Comparison of ENCODE assay signal across 10 cellular contexts in the genomic region with DNA sequence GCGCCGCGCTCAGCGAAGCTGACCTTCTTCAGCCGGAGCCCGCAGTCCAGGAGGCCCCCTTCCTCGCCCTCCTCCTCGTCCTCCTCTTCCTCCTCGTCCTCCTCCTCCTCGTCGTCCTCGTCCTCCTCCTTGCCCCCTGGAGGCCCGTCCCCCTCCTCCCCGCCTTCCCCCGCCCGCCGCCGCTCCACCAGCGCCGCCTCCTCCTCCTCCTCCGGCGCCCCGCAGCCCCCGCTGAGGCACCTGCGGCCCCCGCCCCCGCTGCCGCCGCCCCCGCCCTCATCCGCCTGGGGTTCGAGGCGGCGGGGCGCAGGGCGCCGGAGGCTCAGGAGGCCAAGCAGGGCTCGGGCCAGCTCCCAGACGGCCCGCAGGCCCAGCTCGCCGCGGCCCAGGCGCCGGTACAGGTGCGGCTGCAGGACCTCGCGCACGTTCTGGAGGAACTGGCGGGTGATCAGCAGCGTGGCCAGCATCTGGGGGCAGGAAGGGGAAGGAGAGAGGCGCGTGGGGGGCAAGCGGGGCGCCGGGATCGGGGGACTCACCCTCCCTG. TPM values are rescaled to one million over a fixed set of nuclear protein-coding genes. Genes with fewer than 3 reads are reported as not detected.
A peak's percentile ranks its signal among the peaks of the same experiment; 100 is the strongest.
DNase-seq lines count a peak whose midpoint lies in the region; ATAC-seq, FAIRE-seq and TF ChIP-seq lines count a peak whose summit lies in the region.
"Had no signal": no experiment of that assay in that cellular context is flagged by ENCODE, and none has a peak within 500 bp of the region (broad histone marks: within the 10 kb centered on the region; RNA-seq: fewer than 3 reads in every experiment).

No MANE protein-coding gene starts in this region.

- POLR2A ChIA-PET in HepG2 (lab: Yijun Ruan, JAX) = no interaction called here

- H4K20me1 ChIP-seq in HepG2 (ENCODE audit: insufficient read depth, low read length) = no peaks in the 10 kb centered on the region

- TF ChIP-seq EP300 in HepG2 (IDR thresholded peaks at IDR 0.05; ENCODE audit: low read depth in 2 of 2, low read length in 2 of 2) = no peak
- no peak for TF ChIP-seq EP300 in HepG2 (CRISPR knock-in tag; IDR thresholded peaks at IDR 0.05; ENCODE audit: borderline replicate concordance)

- H3K27me3 Mint-ChIP-seq in type B pancreatic cell = peaks cover 10% of the 10 kb centered on the region

- FAIRE-seq in HepG2 (lab: Jason Lieb, UNC) = no peak
- FAIRE-seq: endometrium had no signal

- H3K9me3 ChIP-seq in right lobe of liver = no peaks in the 10 kb centered on the region
- no peaks in the 10 kb centered on the region for H3K9me3 ChIP-seq in HepG2 (ENCODE audit: low read length)
- H3K9me3 ChIP-seq: SJCRH30 had no signal

- ATAC-seq in right lobe of liver = no peak
- no peak for ATAC-seq in HepG2
- peak; percentile 13 to 14 for ATAC-seq in activated naive CD4-positive, alpha-beta T cell treated with anti-CD3 and anti-CD28 coated beads, Interleukin-2, amount 50 U/mL, for 72 hours
- no peak for ATAC-seq in GM21423 (IDR thresholded peaks at IDR 0.05; ENCODE audit: unreplicated experiment)
- no peak for ATAC-seq in GM21737 (IDR thresholded peaks at IDR 0.05; ENCODE audit: unreplicated experiment)

- H3K27me3 ChIP-seq in right lobe of liver (no peaks in the 10 kb centered on the region), HepG2 (ENCODE audit: control insufficient read depth in 1 of 2, insufficient read depth in 2 of 2, low read length in 2 of 2) (no peaks in the 10 kb centered on the region)
- H3K27me3 ChIP-seq: SJCRH30 had no signal

- 34% methylated on average over 30 of the region's 57 CpGs for WGBS in right lobe of liver (ENCODE audit: insufficient coverage, low coverage, low lambda C conversion rate, missing lambda C conversion rate)
- WGBS in HepG2 (ENCODE audit: low lambda C conversion rate) = 97% methylated on average over 42 of the region's 57 CpGs
- 30 to 37% methylated on average over 24 to 31 of the region's 57 CpGs for WGBS in lower leg skin, 2 donors

- H3K27ac ChIP-seq in right lobe of liver (no peak overlapping the region), HepG2 (ENCODE audit: extremely low read length, insufficient read depth, low read length) (no peak overlapping the region)
- H3K27ac ChIP-seq: SJCRH30 had no signal

- H2AFZ ChIP-seq in HepG2 (ENCODE audit: low read length) = no peak overlapping the region

- no peak overlapping the region for H3K27ac Mint-ChIP-seq in activated naive CD4-positive, alpha-beta T cell treated with anti-CD3 and anti-CD28 coated beads, Interleukin-2, amount 50 U/mL, for 72 hours
- no peak overlapping the region for H3K27ac Mint-ChIP-seq in type B pancreatic cell

- intact Hi-C loops in right lobe of liver (cut with DNase I) (no loop called here), HepG2 (cut with micrococcal nuclease; ENCODE audit: unreplicated experiment) (no loop called here), lower leg skin (cut with DNase I; ENCODE audit: low total_unique reads) (no loop called here)

- H3K9me3 Mint-ChIP-seq in activated naive CD4-positive, alpha-beta T cell treated with anti-CD3 and anti-CD28 coated beads, Interleukin-2, amount 50 U/mL, for 72 hours = no peaks in the 10 kb centered on the region
- no peaks in the 10 kb centered on the region for H3K9me3 Mint-ChIP-seq in type B pancreatic cell

- H3K79me2 ChIP-seq in HepG2 (ENCODE audit: insufficient read depth, low read length) = no peaks in the 10 kb centered on the region

- H3K4me2 ChIP-seq in HepG2 (ENCODE audit: low read depth, low read length) = no peak overlapping the region

- no peak for TF ChIP-seq CTCF in right lobe of liver (IDR thresholded peaks at IDR 0.05)
- no peak for TF ChIP-seq CTCF in HepG2 (CRISPR knock-in tag; IDR thresholded peaks at IDR 0.05)
- TF ChIP-seq CTCF in lower leg skin (IDR thresholded peaks at IDR 0.05) = no peak
- no peak for TF ChIP-seq CTCF in type B pancreatic cell (conservative IDR thresholded peaks at IDR 0.05)

- H3K36me3 ChIP-seq in right lobe of liver = no peaks in the 10 kb centered on the region
- no peaks in the 10 kb centered on the region for H3K36me3 ChIP-seq in HepG2 (replicated peaks in 1 of 2; ENCODE audit: control insufficient read depth in 1 of 2, insufficient read depth in 2 of 2, low read length in 2 of 2)
- H3K36me3 ChIP-seq: SJCRH30 had no signal

- no peak overlapping the region for H3K9ac ChIP-seq in HepG2 (ENCODE audit: insufficient read depth, low read depth, low read length)

- H3K36me3 Mint-ChIP-seq in activated naive CD4-positive, alpha-beta T cell treated with anti-CD3 and anti-CD28 coated beads, Interleukin-2, amount 50 U/mL, for 72 hours = peaks cover 0 to 5% of the 10 kb centered on the region in 2 donors
- peaks cover 9% of the 10 kb centered on the region for H3K36me3 Mint-ChIP-seq in type B pancreatic cell

- H3K4me3 ChIP-seq in right lobe of liver (peak overlapping the region in 2 of 3 donors; percentile 23 to 40), HepG2 (replicated peaks in 1 of 3; ENCODE audit: insufficient read depth in 1 of 3, low read depth in 2 of 3, low read length in 3 of 3) (no peak overlapping the region), lower leg skin (ENCODE audit: low read depth, poor library complexity, severe bottlenecking) (peak overlapping the region; percentile 18)
- H3K4me3 ChIP-seq: SJCRH30 had no signal

- peaks cover 5% of the 10 kb centered on the region for H3K4me1 Mint-ChIP-seq in type B pancreatic cell (ENCODE audit: unreplicated experiment)

- TF ChIP-seq POLR2A in right lobe of liver (IDR thresholded peaks at IDR 0.05) (no peak), HepG2 (IDR thresholded peaks at IDR 0.05; ENCODE audit: insufficient read depth in 1 of 2, low read depth in 2 of 2, low read length in 2 of 2) (no peak), lower leg skin (IDR thresholded peaks at IDR 0.05) (no peak)

- no peak for TF ChIP-seq RAD21 in HepG2 (CRISPR knock-in tag; IDR thresholded peaks at IDR 0.05)

- CTCF ChIA-PET in HepG2 (lab: Yijun Ruan, JAX; ENCODE audit: low intra/inter-chr PET ratio, low total read pairs) = no interaction called here

- H3K4me1 ChIP-seq in right lobe of liver (peaks cover 0 to 30% (median 10%) of the 10 kb centered on the region in 4 donors), HepG2 (ENCODE audit: insufficient read depth, low read length) (peaks cover 20% of the 10 kb centered on the region)
- H3K4me1 ChIP-seq: SJCRH30 had no signal

- DNase-seq in right lobe of liver (no peak), HepG2 (ENCODE audit: low spot score) (no peak), lower leg skin (ENCODE audit: low spot score in 2 of 2) (no peak), type B pancreatic cell (ENCODE audit: extremely low spot score, unreplicated experiment) (no peak), T1000 (lab: John Stamatoyannopoulos, UW) (no peak)
- DNase-seq in activated naive CD4-positive, alpha-beta T cell treated with anti-CD3 and anti-CD28 coated beads, Interleukin-2, amount 50 U/mL, for 72 hours (ENCODE audit: low spot score in 2 of 2) = no peak
- DNase-seq: SJCRH30 had no signal

- in situ Hi-C loops in HepG2 (cut with HindIII; ENCODE audit: extremely low pct_ligation_motif_present, low pct_unique_long_range_greater_than_20kb) = no loop called here

- BruUV-seq in HepG2 (replicated peaks; lab: Mats Ljungman, UMichigan) = no TSS peak

- H3K4me3 Mint-ChIP-seq in type B pancreatic cell = peak overlapping the region; percentile 60

RNA-seq across cellular contexts. Expression of a gene that starts 6.1 kb away (rescaled TPM):
- total RNA-seq in right lobe of liver = 1 to 10 TPM; 5.0 to 8.8 (median 6.6) TPM
- total RNA-seq in HepG2 (2016; rRNA removed; fragmentation: Illumina TruSeq; extraction: Trizol) = 0.79 and 1.8 TPM in 2 replicates
- total RNA-seq in HepG2 (2016; cell fraction: cytosol; rRNA removed; fragmentation: Illumina TruSeq; extraction: Trizol; ENCODE audit: low read depth) = 0.26 and 0.51 TPM in 2 replicates
- 0.62 and 2.2 TPM in 2 replicates for total RNA-seq in HepG2 (2016; cell fraction: insoluble cytoplasmic fraction; rRNA removed; fragmentation: Illumina TruSeq; extraction: Trizol)
- 0.69 and 0.87 TPM in 2 replicates for total RNA-seq in HepG2 (2016; cell fraction: membrane; rRNA removed; fragmentation: Illumina TruSeq; extraction: Trizol)
- 3.0 and 3.6 TPM in 2 replicates for total RNA-seq in HepG2 (2016; cell fraction: nucleus; rRNA removed; fragmentation: Illumina TruSeq; extraction: Trizol)
- polyA plus RNA-seq in HepG2 (2011; rRNA removed) = 3.5 and 5.1 TPM in 2 replicates
- 1.8 and 2.2 TPM in 2 replicates for polyA plus RNA-seq in HepG2 (2011; cell fraction: cytosol; rRNA removed)
- polyA plus RNA-seq in HepG2 (2011; cell fraction: nucleus; rRNA removed) = 27.1 and 30.5 TPM in 2 replicates
- 3.2 and 4.5 TPM in 2 replicates for polyA plus RNA-seq in HepG2 (2012)
- polyA plus RNA-seq in HepG2 (2016; cell fraction: cytosol; fragmentation: Illumina TruSeq; extraction: Trizol; ENCODE audit: low read depth) = 0.24 and 0.28 TPM in 2 replicates
- 0.87 and 1.1 TPM in 2 replicates for polyA plus RNA-seq in HepG2 (2016; cell fraction: insoluble cytoplasmic fraction; fragmentation: Illumina TruSeq; extraction: Trizol; ENCODE audit: low read depth)
- polyA plus RNA-seq in HepG2 (2016; cell fraction: membrane; fragmentation: Illumina TruSeq; extraction: Trizol; ENCODE audit: low read depth) = 0.37 and 0.50 TPM in 2 replicates
- 12.4 and 14.0 TPM in 2 replicates for polyA plus RNA-seq in HepG2 (2016; cell fraction: nucleus; fragmentation: Illumina TruSeq; extraction: Trizol; ENCODE audit: insufficient read depth, low read depth)
- polyA minus RNA-seq in HepG2 (2011; rRNA and poly(A)+ RNA removed; ENCODE audit: low replicate concordance) = 7.6 and 10.4 TPM in 2 replicates
- 3.0 TPM in 2 replicates for polyA minus RNA-seq in HepG2 (2011; cell fraction: cytosol; rRNA and poly(A)+ RNA removed)
- polyA minus RNA-seq in HepG2 (2011; cell fraction: nucleus; rRNA and poly(A)+ RNA removed) = 9.2 and 9.3 TPM in 2 replicates
- total RNA-seq in activated naive CD4-positive, alpha-beta T cell treated with anti-CD3 and anti-CD28 coated beads, Interleukin-2, amount 50 U/mL, for 72 hours = 1 to 10 TPM; 4.5 to 7.2 TPM
- 10 to 100 TPM; 31.1 to 56.8 (median 46.9) TPM for total RNA-seq in lower leg skin
- total RNA-seq in type B pancreatic cell (ENCODE audit: low replicate concordance) = 38.4 and 51.3 TPM in 2 replicates

RNA-seq across cellular contexts. Expression of a gene that starts 8.8 kb away (rescaled TPM):
- 10 to 100 TPM; 10.3 to 23.6 (median 13.6) TPM for total RNA-seq in right lobe of liver
- total RNA-seq in HepG2 (2016; rRNA removed; fragmentation: Illumina TruSeq; extraction: Trizol) = 21.9 and 30.0 TPM in 2 replicates
- 7.6 and 7.7 TPM in 2 replicates for total RNA-seq in HepG2 (2016; cell fraction: cytosol; rRNA removed; fragmentation: Illumina TruSeq; extraction: Trizol; ENCODE audit: low read depth)
- total RNA-seq in HepG2 (2016; cell fraction: insoluble cytoplasmic fraction; rRNA removed; fragmentation: Illumina TruSeq; extraction: Trizol) = 20.5 and 30.8 TPM in 2 replicates
- total RNA-seq in HepG2 (2016; cell fraction: membrane; rRNA removed; fragmentation: Illumina TruSeq; extraction: Trizol) = 10.2 and 11.9 TPM in 2 replicates
- total RNA-seq in HepG2 (2016; cell fraction: nucleus; rRNA removed; fragmentation: Illumina TruSeq; extraction: Trizol) = 21.2 and 29.1 TPM in 2 replicates
- polyA plus RNA-seq in HepG2 (2011; rRNA removed) = 17.5 and 19.4 TPM in 2 replicates
- polyA plus RNA-seq in HepG2 (2011; cell fraction: cytosol; rRNA removed) = 12.8 and 16.0 TPM in 2 replicates
- 70.0 and 87.3 TPM in 2 replicates for polyA plus RNA-seq in HepG2 (2011; cell fraction: nucleus; rRNA removed)
- 18.4 and 23.1 TPM in 2 replicates for polyA plus RNA-seq in HepG2 (2012)
- 2.2 and 2.4 TPM in 2 replicates for polyA plus RNA-seq in HepG2 (2016; cell fraction: cytosol; fragmentation: Illumina TruSeq; extraction: Trizol; ENCODE audit: low read depth)
- polyA plus RNA-seq in HepG2 (2016; cell fraction: insoluble cytoplasmic fraction; fragmentation: Illumina TruSeq; extraction: Trizol; ENCODE audit: low read depth) = 28.4 and 29.4 TPM in 2 replicates
- 6.0 and 6.4 TPM in 2 replicates for polyA plus RNA-seq in HepG2 (2016; cell fraction: membrane; fragmentation: Illumina TruSeq; extraction: Trizol; ENCODE audit: low read depth)
- 98.3 and 114 TPM in 2 replicates for polyA plus RNA-seq in HepG2 (2016; cell fraction: nucleus; fragmentation: Illumina TruSeq; extraction: Trizol; ENCODE audit: insufficient read depth, low read depth)
- polyA minus RNA-seq in HepG2 (2011; rRNA and poly(A)+ RNA removed; ENCODE audit: low replicate concordance) = 24.6 and 34.1 TPM in 2 replicates
- 13.8 and 14.8 TPM in 2 replicates for polyA minus RNA-seq in HepG2 (2011; cell fraction: cytosol; rRNA and poly(A)+ RNA removed)
- polyA minus RNA-seq in HepG2 (2011; cell fraction: nucleus; rRNA and poly(A)+ RNA removed) = 29.1 and 29.5 TPM in 2 replicates
- 10 to 100 TPM; 11.1 to 46.1 TPM for total RNA-seq in activated naive CD4-positive, alpha-beta T cell treated with anti-CD3 and anti-CD28 coated beads, Interleukin-2, amount 50 U/mL, for 72 hours
- 10 to 100 TPM; 30.6 to 36.8 (median 35.0) TPM for total RNA-seq in lower leg skin
- 40.0 and 48.4 TPM in 2 replicates for total RNA-seq in type B pancreatic cell (ENCODE audit: low replicate concordance)

RNA-seq across cellular contexts. Expression of a gene that starts 19.2 kb away (rescaled TPM):
- total RNA-seq in right lobe of liver (10 to 100 TPM; 10.4 to 23.4 (median 14.1) TPM), HepG2 (2016; rRNA removed; fragmentation: Illumina TruSeq; extraction: Trizol) (17.5 and 24.5 TPM in 2 replicates), lower leg skin (10 to 100 TPM; 16.4 to 30.7 (median 26.3) TPM), type B pancreatic cell (ENCODE audit: low replicate concordance) (38.7 and 46.0 TPM in 2 replicates)
- total RNA-seq in HepG2 (2016; cell fraction: cytosol; rRNA removed; fragmentation: Illumina TruSeq; extraction: Trizol; ENCODE audit: low read depth) = 25.4 and 29.1 TPM in 2 replicates
- 15.9 and 21.5 TPM in 2 replicates for total RNA-seq in HepG2 (2016; cell fraction: insoluble cytoplasmic fraction; rRNA removed; fragmentation: Illumina TruSeq; extraction: Trizol)
- total RNA-seq in HepG2 (2016; cell fraction: membrane; rRNA removed; fragmentation: Illumina TruSeq; extraction: Trizol) = 26.5 and 27.3 TPM in 2 replicates
- 12.8 and 19.3 TPM in 2 replicates for total RNA-seq in HepG2 (2016; cell fraction: nucleus; rRNA removed; fragmentation: Illumina TruSeq; extraction: Trizol)
- polyA plus RNA-seq in HepG2 (2011; rRNA removed) = 26.0 and 26.6 TPM in 2 replicates
- 26.2 and 28.7 TPM in 2 replicates for polyA plus RNA-seq in HepG2 (2011; cell fraction: cytosol; rRNA removed)
- 28.5 and 30.3 TPM in 2 replicates for polyA plus RNA-seq in HepG2 (2011; cell fraction: nucleus; rRNA removed)
- polyA plus RNA-seq in HepG2 (2012) = 23.7 and 24.8 TPM in 2 replicates
- polyA plus RNA-seq in HepG2 (2016; cell fraction: cytosol; fragmentation: Illumina TruSeq; extraction: Trizol; ENCODE audit: low read depth) = 60.1 and 61.7 TPM in 2 replicates
- polyA plus RNA-seq in HepG2 (2016; cell fraction: insoluble cytoplasmic fraction; fragmentation: Illumina TruSeq; extraction: Trizol; ENCODE audit: low read depth) = 37.0 and 42.5 TPM in 2 replicates
- 48.4 and 51.3 TPM in 2 replicates for polyA plus RNA-seq in HepG2 (2016; cell fraction: membrane; fragmentation: Illumina TruSeq; extraction: Trizol; ENCODE audit: low read depth)
- polyA plus RNA-seq in HepG2 (2016; cell fraction: nucleus; fragmentation: Illumina TruSeq; extraction: Trizol; ENCODE audit: insufficient read depth, low read depth) = 41.0 and 47.5 TPM in 2 replicates
- polyA minus RNA-seq in HepG2 (2011; rRNA and poly(A)+ RNA removed; ENCODE audit: low replicate concordance) = 10.1 and 17.7 TPM in 2 replicates
- polyA minus RNA-seq in HepG2 (2011; cell fraction: cytosol; rRNA and poly(A)+ RNA removed) = 6.3 and 6.9 TPM in 2 replicates
- polyA minus RNA-seq in HepG2 (2011; cell fraction: nucleus; rRNA and poly(A)+ RNA removed) = 7.2 and 10.8 TPM in 2 replicates
- total RNA-seq in activated naive CD4-positive, alpha-beta T cell treated with anti-CD3 and anti-CD28 coated beads, Interleukin-2, amount 50 U/mL, for 72 hours = 10 to 100 TPM; 30.0 to 39.7 TPM

RNA-seq across cellular contexts. Expression of a gene that starts 22.9 kb away (rescaled TPM):
- total RNA-seq in right lobe of liver = 100 to 1,000 TPM in 4 of 6 experiments, 10 to 100 TPM in 2; 63.5 to 363 (median 122) TPM
- 77.3 and 93.6 TPM in 2 replicates for total RNA-seq in HepG2 (2016; rRNA removed; fragmentation: Illumina TruSeq; extraction: Trizol)
- 45.1 and 52.9 TPM in 2 replicates for total RNA-seq in HepG2 (2016; cell fraction: cytosol; rRNA removed; fragmentation: Illumina TruSeq; extraction: Trizol; ENCODE audit: low read depth)
- 85.6 and 107 TPM in 2 replicates for total RNA-seq in HepG2 (2016; cell fraction: insoluble cytoplasmic fraction; rRNA removed; fragmentation: Illumina TruSeq; extraction: Trizol)
- 66.3 and 68.2 TPM in 2 replicates for total RNA-seq in HepG2 (2016; cell fraction: membrane; rRNA removed; fragmentation: Illumina TruSeq; extraction: Trizol)
- 30.0 and 33.9 TPM in 2 replicates for total RNA-seq in HepG2 (2016; cell fraction: nucleus; rRNA removed; fragmentation: Illumina TruSeq; extraction: Trizol)
- 67.7 and 74.0 TPM in 2 replicates for polyA plus RNA-seq in HepG2 (2011; rRNA removed)
- polyA plus RNA-seq in HepG2 (2011; cell fraction: cytosol; rRNA removed) = 58.9 and 74.9 TPM in 2 replicates
- 20.3 and 25.7 TPM in 2 replicates for polyA plus RNA-seq in HepG2 (2011; cell fraction: nucleus; rRNA removed)
- 44.9 and 52.3 TPM in 2 replicates for polyA plus RNA-seq in HepG2 (2012)
- polyA plus RNA-seq in HepG2 (2016; cell fraction: cytosol; fragmentation: Illumina TruSeq; extraction: Trizol; ENCODE audit: low read depth) = 56.0 and 60.4 TPM in 2 replicates
- polyA plus RNA-seq in HepG2 (2016; cell fraction: insoluble cytoplasmic fraction; fragmentation: Illumina TruSeq; extraction: Trizol; ENCODE audit: low read depth) = 143 and 167 TPM in 2 replicates
- polyA plus RNA-seq in HepG2 (2016; cell fraction: membrane; fragmentation: Illumina TruSeq; extraction: Trizol; ENCODE audit: low read depth) = 87.6 and 88.1 TPM in 2 replicates
- 83.1 and 91.2 TPM in 2 replicates for polyA plus RNA-seq in HepG2 (2016; cell fraction: nucleus; fragmentation: Illumina TruSeq; extraction: Trizol; ENCODE audit: insufficient read depth, low read depth)
- polyA minus RNA-seq in HepG2 (2011; rRNA and poly(A)+ RNA removed; ENCODE audit: low replicate concordance) = 18.5 and 37.3 TPM in 2 replicates
- polyA minus RNA-seq in HepG2 (2011; cell fraction: cytosol; rRNA and poly(A)+ RNA removed) = 16.2 and 18.6 TPM in 2 replicates
- 3.0 and 5.1 TPM in 2 replicates for polyA minus RNA-seq in HepG2 (2011; cell fraction: nucleus; rRNA and poly(A)+ RNA removed)
- 100 to 1,000 TPM in 1 of 2 donors, 10 to 100 TPM in 1; 70.2 to 100 TPM for total RNA-seq in activated naive CD4-positive, alpha-beta T cell treated with anti-CD3 and anti-CD28 coated beads, Interleukin-2, amount 50 U/mL, for 72 hours
- total RNA-seq in lower leg skin = 100 to 1,000 TPM in 3 of 4 donors, 10 to 100 TPM in 1; 88.4 to 228 (median 131) TPM
- total RNA-seq in type B pancreatic cell (ENCODE audit: low replicate concordance) = 79.2 and 111 TPM in 2 replicates

RNA-seq across cellular contexts. Expression of a gene that starts 25.4 kb away (rescaled TPM):
- 10 to 100 TPM in 5 of 6 experiments, 1 to 10 TPM in 1; 8.3 to 27.3 (median 15.8) TPM for total RNA-seq in right lobe of liver
- 5.6 and 7.2 TPM in 2 replicates for total RNA-seq in HepG2 (2016; rRNA removed; fragmentation: Illumina TruSeq; extraction: Trizol)
- total RNA-seq in HepG2 (2016; cell fraction: cytosol; rRNA removed; fragmentation: Illumina TruSeq; extraction: Trizol; ENCODE audit: low read depth) = 8.5 and 10.5 TPM in 2 replicates
- total RNA-seq in HepG2 (2016; cell fraction: insoluble cytoplasmic fraction; rRNA removed; fragmentation: Illumina TruSeq; extraction: Trizol) = 4.8 and 6.5 TPM in 2 replicates
- 17.7 and 20.6 TPM in 2 replicates for total RNA-seq in HepG2 (2016; cell fraction: membrane; rRNA removed; fragmentation: Illumina TruSeq; extraction: Trizol)
- 2.8 and 3.3 TPM in 2 replicates for total RNA-seq in HepG2 (2016; cell fraction: nucleus; rRNA removed; fragmentation: Illumina TruSeq; extraction: Trizol)
- 6.3 and 9.9 TPM in 2 replicates for polyA plus RNA-seq in HepG2 (2011; rRNA removed)
- 8.3 and 14.2 TPM in 2 replicates for polyA plus RNA-seq in HepG2 (2011; cell fraction: cytosol; rRNA removed)
- 8.7 and 9.0 TPM in 2 replicates for polyA plus RNA-seq in HepG2 (2011; cell fraction: nucleus; rRNA removed)
- 5.9 and 7.7 TPM in 2 replicates for polyA plus RNA-seq in HepG2 (2012)
- polyA plus RNA-seq in HepG2 (2016; cell fraction: cytosol; fragmentation: Illumina TruSeq; extraction: Trizol; ENCODE audit: low read depth) = 15.3 and 17.8 TPM in 2 replicates
- 7.9 and 9.0 TPM in 2 replicates for polyA plus RNA-seq in HepG2 (2016; cell fraction: insoluble cytoplasmic fraction; fragmentation: Illumina TruSeq; extraction: Trizol; ENCODE audit: low read depth)
- 23.3 and 24.4 TPM in 2 replicates for polyA plus RNA-seq in HepG2 (2016; cell fraction: membrane; fragmentation: Illumina TruSeq; extraction: Trizol; ENCODE audit: low read depth)
- polyA plus RNA-seq in HepG2 (2016; cell fraction: nucleus; fragmentation: Illumina TruSeq; extraction: Trizol; ENCODE audit: insufficient read depth, low read depth) = 6.1 and 8.3 TPM in 2 replicates
- 4.2 and 22.1 TPM in 2 replicates for polyA minus RNA-seq in HepG2 (2011; rRNA and poly(A)+ RNA removed; ENCODE audit: low replicate concordance)
- polyA minus RNA-seq in HepG2 (2011; cell fraction: cytosol; rRNA and poly(A)+ RNA removed) = 9.0 and 9.2 TPM in 2 replicates
- polyA minus RNA-seq in HepG2 (2011; cell fraction: nucleus; rRNA and poly(A)+ RNA removed) = 4.6 and 6.1 TPM in 2 replicates
- total RNA-seq in activated naive CD4-positive, alpha-beta T cell treated with anti-CD3 and anti-CD28 coated beads, Interleukin-2, amount 50 U/mL, for 72 hours = 10 to 100 TPM; 10.4 to 10.5 TPM
- 10 to 100 TPM; 20.2 to 34.9 (median 27.7) TPM for total RNA-seq in lower leg skin
- 11.6 and 14.3 TPM in 2 replicates for total RNA-seq in type B pancreatic cell (ENCODE audit: low replicate concordance)

Comparison
In these comparisons a context has a peak if more than half of its experiments do, and no peak if none do; other contexts are left out.
1. H3K4me3 ChIP-seq: peak in right lobe of liver (2 of 3) and lower leg skin (single experiment); none in HepG2 (0 of 3).
2. ATAC-seq: peak in activated naive CD4-positive, alpha-beta T cell treated with anti-CD3 and anti-CD28 coated beads, Interleukin-2, amount 50 U/mL, for 72 hours (2 of 2); none in right lobe of liver (0 of 4), HepG2 (single experiment), GM21423 (single experiment) and GM21737 (single experiment).